Comparison of ENCODE assay signal across 16 cellular contexts in the genomic region with DNA sequence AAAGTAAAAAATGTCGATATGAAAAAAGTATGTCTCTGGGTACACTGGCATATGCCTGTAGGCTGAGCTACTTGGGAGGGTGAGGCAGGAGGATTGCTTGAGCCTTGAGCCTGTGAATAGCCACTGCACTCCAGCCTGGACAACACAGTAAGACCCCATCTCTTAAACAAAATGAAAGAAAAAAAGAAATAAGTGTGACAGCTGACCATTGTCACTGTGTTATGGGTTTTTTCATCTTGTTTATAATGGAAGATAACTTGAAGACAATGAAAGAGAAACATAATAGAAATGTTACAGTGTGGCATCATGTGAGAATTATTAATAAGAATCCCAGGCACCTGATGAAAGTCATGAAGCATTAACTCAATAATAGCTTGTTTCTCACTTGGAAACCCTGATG.
DNase-seq lines count a peak whose midpoint lies in the region; ATAC-seq and TF ChIP-seq lines count a peak whose summit lies in the region.
"Had no signal": no experiment of that assay in that cellular context is flagged by ENCODE, and none has a peak within 500 bp of the region (broad histone marks: within the 10 kb centered on the region; RNA-seq: fewer than 3 reads in every experiment).

No MANE protein-coding gene starts in this region.

- DNase-seq in activated T-cell treated with anti-CD3 and anti-CD28 coated beads, Interleukin-2, amount 50 U/mL, for 72 hours: no peak
- no peak for DNase-seq in activated T-cell treated with anti-CD3 and anti-CD28 coated beads, Interleukin-2, amount 50 U/mL, for 1 hour
- DNase-seq in central memory CD4-positive, alpha-beta T cell: no peak
- DNase-seq: C1 segment of cervical spinal cord; Caco-2; CD8-positive, alpha-beta T cell; DMS153; DND-41; H9; HFFc6 had no signal

- H3K4me1 Mint-ChIP-seq in activated T-cell treated with anti-CD3 and anti-CD28 coated beads, Interleukin-2, amount 50 U/mL, for 72 hours (ENCODE audit: low read depth): no peaks in the 10 kb centered on the region
- no peaks in the 10 kb centered on the region for H3K4me1 Mint-ChIP-seq in activated T-helper 17 cell treated with anti-CD3 and anti-CD28 coated beads, Interleukin-2, amount 50 U/mL, for 72 hours
- H3K4me1 Mint-ChIP-seq in stimulated activated memory B cell treated with anti-CD40 and anti-IgM and Interleukin-4, amounts not matched to agents 10 μg/mL and 1 μg/mL and 100 μg/mL, for 72 hours: peaks cover 19% of the 10 kb centered on the region

- peak overlapping the region; percentile 40 for H3K27ac Mint-ChIP-seq in activated T-cell treated with anti-CD3 and anti-CD28 coated beads, Interleukin-2, amount 50 U/mL, for 72 hours
- peak overlapping the region; percentile 28 for H3K27ac Mint-ChIP-seq in activated T-helper 17 cell treated with anti-CD3 and anti-CD28 coated beads, Interleukin-2, amount 50 U/mL, for 72 hours
- no peak overlapping the region for H3K27ac Mint-ChIP-seq in stimulated activated memory B cell treated with anti-CD40 and anti-IgM and Interleukin-4, amounts not matched to agents 10 μg/mL and 1 μg/mL and 100 μg/mL, for 72 hours
- H3K27ac Mint-ChIP-seq: GM23338, H9, HFFc6 had no signal

- H3K4me3 Mint-ChIP-seq in activated T-cell treated with anti-CD3 and anti-CD28 coated beads, Interleukin-2, amount 50 U/mL, for 72 hours: no peak overlapping the region
- H3K4me3 Mint-ChIP-seq in activated T-helper 17 cell treated with anti-CD3 and anti-CD28 coated beads, Interleukin-2, amount 50 U/mL, for 72 hours: no peak overlapping the region
- H3K4me3 Mint-ChIP-seq in stimulated activated memory B cell treated with anti-CD40 and anti-IgM and Interleukin-4, amounts not matched to agents 10 μg/mL and 1 μg/mL and 100 μg/mL, for 72 hours: no peak overlapping the region
- H3K4me3 Mint-ChIP-seq: CD8-positive, alpha-beta T cell; GM23338; H9; HFFc6 had no signal

- H3K9me3 Mint-ChIP-seq in activated T-cell treated with anti-CD3 and anti-CD28 coated beads, Interleukin-2, amount 50 U/mL, for 72 hours: no peaks in the 10 kb centered on the region
- no peaks in the 10 kb centered on the region for H3K9me3 Mint-ChIP-seq in activated T-helper 17 cell treated with anti-CD3 and anti-CD28 coated beads, Interleukin-2, amount 50 U/mL, for 72 hours
- H3K9me3 Mint-ChIP-seq in stimulated activated memory B cell treated with anti-CD40 and anti-IgM and Interleukin-4, amounts not matched to agents 10 μg/mL and 1 μg/mL and 100 μg/mL, for 72 hours: no peaks in the 10 kb centered on the region
- H3K9me3 Mint-ChIP-seq: CD8-positive, alpha-beta T cell; GM23338 had no signal

- CTCF ChIA-PET in HEK293 (lab: Yijun Ruan, JAX): interaction anchor here (0.6 kb wide), 1 partner anchor 141 kb away, joined by 4 read pairs; no protein-coding TSS in a partner anchor

- H3K9me3 ChIP-seq in HEK293 (ENCODE audit: control insufficient read depth, insufficient read depth, low read depth, low read length): no peaks in the 10 kb centered on the region
- no peaks in the 10 kb centered on the region for H3K9me3 ChIP-seq in neutrophil

- H3K27me3 Mint-ChIP-seq in activated T-cell treated with anti-CD3 and anti-CD28 coated beads, Interleukin-2, amount 50 U/mL, for 72 hours (ENCODE audit: low read depth): no peaks in the 10 kb centered on the region
- no peaks in the 10 kb centered on the region for H3K27me3 Mint-ChIP-seq in activated T-helper 17 cell treated with anti-CD3 and anti-CD28 coated beads, Interleukin-2, amount 50 U/mL, for 72 hours
- H3K27me3 Mint-ChIP-seq in stimulated activated memory B cell treated with anti-CD40 and anti-IgM and Interleukin-4, amounts not matched to agents 10 μg/mL and 1 μg/mL and 100 μg/mL, for 72 hours: no peaks in the 10 kb centered on the region

- H3K27ac ChIP-seq in HEK293 (ENCODE audit: extremely low read depth, low read depth, low read length): no peak overlapping the region
- H3K27ac ChIP-seq in neutrophil: peak overlapping the region; percentile 11

- H3K36me3 ChIP-seq in HEK293 (ENCODE audit: control insufficient read depth in 2 of 2, insufficient read depth in 1 of 2, low read length in 2 of 2) (no peaks in the 10 kb centered on the region), neutrophil (peaks cover 93% of the 10 kb centered on the region)

- H3K4me1 ChIP-seq in HEK293 (ENCODE audit: control insufficient read depth, insufficient read depth, low read length) (peaks cover 10% of the 10 kb centered on the region; the same call in 1 of the 2 replicates), neutrophil (ENCODE audit: control insufficient read depth in 1 of 2, insufficient read depth in 1 of 2, low read depth in 1 of 2, low read length in 1 of 2) (peaks cover 10 to 22% of the 10 kb centered on the region in 2 experiments)

- no peak for ATAC-seq in activated T-cell treated with anti-CD3 and anti-CD28 coated beads, Interleukin-2, amount 50 U/mL, for 72 hours (replicated peaks in 1 of 2)
- ATAC-seq in activated T-helper 17 cell treated with anti-CD3 and anti-CD28 coated beads, Interleukin-2, amount 50 U/mL, for 72 hours (replicated peaks): no peak
- ATAC-seq in stimulated activated memory B cell treated with anti-CD40 and anti-IgM and Interleukin-4, amounts not matched to agents 10 μg/mL and 1 μg/mL and 100 μg/mL, for 72 hours: no peak
- ATAC-seq: CD8-positive, alpha-beta T cell; GM23338; HCT116 had no signal

- H3K4me3 ChIP-seq in HEK293 (ENCODE audit: low read depth, low read length): no peak overlapping the region
- H3K4me3 ChIP-seq in neutrophil (ENCODE audit: low read depth in 1 of 2, low read length in 1 of 2): no peak overlapping the region
- H3K4me3 ChIP-seq: GM23338 had no signal

- peaks cover 14 to 41% of the 10 kb centered on the region in 2 donors for H3K36me3 Mint-ChIP-seq in activated T-cell treated with anti-CD3 and anti-CD28 coated beads, Interleukin-2, amount 50 U/mL, for 72 hours (ENCODE audit: insufficient read depth in 2 of 2)
- H3K36me3 Mint-ChIP-seq in activated T-helper 17 cell treated with anti-CD3 and anti-CD28 coated beads, Interleukin-2, amount 50 U/mL, for 72 hours (ENCODE audit: low read depth): peaks cover 100% of the 10 kb centered on the region
- H3K36me3 Mint-ChIP-seq in stimulated activated memory B cell treated with anti-CD40 and anti-IgM and Interleukin-4, amounts not matched to agents 10 μg/mL and 1 μg/mL and 100 μg/mL, for 72 hours: peaks cover 89% of the 10 kb centered on the region

- POLR2A ChIA-PET in HEK293 (lab: Yijun Ruan, JAX): no interaction called here

- no peak for TF ChIP-seq CTCF in HEK293 (tag by site-specific recombination; IDR thresholded peaks at IDR 0.05)
- no peak for TF ChIP-seq CTCF in neutrophil (IDR thresholded peaks at IDR 0.05)

- no peaks in the 10 kb centered on the region for H3K27me3 ChIP-seq in neutrophil

TF ChIP-seq in HEK293, 187 proteins besides CTCF, POLR2A, EP300 and RAD21:
- peak; percentile 65; the same call in 1 of the 2 replicates for TF ChIP-seq TRIM28 (IDR thresholded peaks at IDR 0.05; ENCODE audit: borderline replicate concordance, low read length)
- TF ChIP-seq ZNF555 (tag by site-specific recombination; conservative IDR thresholded peaks at IDR 0.05): no peak
- TF ChIP-seq SETDB1 (IDR thresholded peaks at IDR 0.05; ENCODE audit: insufficient read length, low read length): peak; percentile 74
